In genomic region chr4:102620697-102621497, GRCh38 we compare ENCODE assay signal across 8 cellular contexts.
DNase-seq lines count a peak whose midpoint lies in the region; ATAC-seq and TF ChIP-seq lines count a peak whose summit lies in the region.

No MANE protein-coding gene starts in this region.

- H3K27me3 Mint-ChIP-seq in activated T-cell treated with anti-CD3 and anti-CD28 coated beads, Interleukin-2, amount 50 U/mL, for 24 hours: no peaks in the 10 kb centered on the region
- no peaks in the 10 kb centered on the region for H3K27me3 Mint-ChIP-seq in H9 (ENCODE audit: low read depth)
- no peaks in the 10 kb centered on the region for H3K27me3 Mint-ChIP-seq in activated CD4-positive, alpha-beta memory T cell treated with anti-CD3 and anti-CD28 coated beads for 36 hours

- H3K79me2 ChIP-seq in H9 (ENCODE audit: insufficient read depth, low read length): no peaks in the 10 kb centered on the region
- H3K79me2 ChIP-seq in parathyroid adenoma: no peaks in the 10 kb centered on the region

- H3K27ac ChIP-seq in H9 (ENCODE audit: insufficient read length, low read depth, low read length): no peak overlapping the region
- H3K27ac ChIP-seq in parathyroid adenoma: no peak overlapping the region

- ATAC-seq in GM19397 (IDR thresholded peaks at IDR 0.05; ENCODE audit: unreplicated experiment): no peak

- POLR2A ChIA-PET in activated CD4-positive, alpha-beta memory T cell treated with anti-CD3 and anti-CD28 coated beads for 36 hours (lab: Charles Lee): interaction anchor here (0.9 to 1.4 kb wide), 2 partner anchors 164 to 207 kb away, joined by 4 read pairs; partner anchors contain the start of gene UBE2D3

- DNase-seq in activated T-cell treated with anti-CD3 and anti-CD28 coated beads, Interleukin-2, amount 50 U/mL, for 24 hours: no peak
- no peak for DNase-seq in activated T-cell treated with anti-CD3 and anti-CD28 coated beads for 4 hours
- DNase-seq in H9: no peak
- DNase-seq in NCI-H146 treated with DMSO at 0.1 percent for 48 hours (lab: John Stamatoyannopoulos, UW; ENCODE audit: unreplicated experiment): peak; percentile 9
- no peak for DNase-seq in activated CD4-positive, alpha-beta memory T cell treated with anti-CD3 and anti-CD28 coated beads for 36 hours
- DNase-seq in globus pallidus (ENCODE audit: low spot score): peak; percentile 72

- H2AK5ac ChIP-seq in H9 (ENCODE audit: insufficient read length, low read length): no peak overlapping the region

- no peak overlapping the region for H2BK120ac ChIP-seq in H9 (ENCODE audit: low read depth, low read length, poor library complexity, severe bottlenecking)

- no peak overlapping the region for H3K4me3 Mint-ChIP-seq in activated T-cell treated with anti-CD3 and anti-CD28 coated beads, Interleukin-2, amount 50 U/mL, for 24 hours
- no peak overlapping the region; a peak in 1 of 5 replicates for H3K4me3 Mint-ChIP-seq in H9
- no peak overlapping the region for H3K4me3 Mint-ChIP-seq in activated CD4-positive, alpha-beta memory T cell treated with anti-CD3 and anti-CD28 coated beads for 36 hours

- no peak overlapping the region for H4K8ac ChIP-seq in H9 (replicated peaks; ENCODE audit: insufficient read length, low read depth, low read length)

- H3K9ac ChIP-seq in H9 (ENCODE audit: extremely low read depth, insufficient read length, low read length): no peak overlapping the region
- no peak overlapping the region for H3K9ac ChIP-seq in parathyroid adenoma

- H4K91ac ChIP-seq in H9 (ENCODE audit: insufficient read length, low read depth, low read length): no peak overlapping the region

- H3K4me2 ChIP-seq in H9 (ENCODE audit: insufficient read depth, insufficient read length, low read length): no peak overlapping the region
- H3K4me2 ChIP-seq in parathyroid adenoma (ENCODE audit: low read length): peak overlapping the region; percentile 16

- no peaks in the 10 kb centered on the region for H3K79me1 ChIP-seq in H9 (ENCODE audit: insufficient read depth, low read depth, low read length, poor library complexity, severe bottlenecking)

- no peak overlapping the region for H4K5ac ChIP-seq in H9 (ENCODE audit: insufficient read length, low read depth, low read length)

- H3K23me2 ChIP-seq in H9 (ENCODE audit: insufficient read length, low read depth, low read length, poor library complexity, severe bottlenecking): no peaks in the 10 kb centered on the region

- no peaks in the 10 kb centered on the region for H3K36me3 ChIP-seq in parathyroid adenoma (ENCODE audit: control insufficient read depth, insufficient read depth, low read length)

- H2AFZ ChIP-seq in H9 (ENCODE audit: low read length) (no peak overlapping the region), parathyroid adenoma (peak overlapping the region; percentile 74)

- H3K18ac ChIP-seq in H9 (ENCODE audit: insufficient read length, low read depth, low read length): no peak overlapping the region

- peaks cover 28% of the 10 kb centered on the region for H3K36me3 Mint-ChIP-seq in activated T-cell treated with anti-CD3 and anti-CD28 coated beads, Interleukin-2, amount 50 U/mL, for 24 hours (ENCODE audit: low read depth)
- H3K36me3 Mint-ChIP-seq in H9 (ENCODE audit: insufficient read depth in 1 of 3, low read depth in 3 of 3): no peaks in the 10 kb centered on the region
- peaks cover 22% of the 10 kb centered on the region for H3K36me3 Mint-ChIP-seq in activated CD4-positive, alpha-beta memory T cell treated with anti-CD3 and anti-CD28 coated beads for 36 hours

- H2BK20ac ChIP-seq in H9 (ENCODE audit: low read depth, low read length, poor library complexity, severe bottlenecking): no peak overlapping the region

- H3K4me1 ChIP-seq in H9 (ENCODE audit: insufficient read depth, low read length): peaks cover 3% of the 10 kb centered on the region; the same call in 1 of the 2 replicates
- no peaks in the 10 kb centered on the region for H3K4me1 ChIP-seq in parathyroid adenoma

- no peak overlapping the region for H2BK12ac ChIP-seq in H9 (ENCODE audit: insufficient read length, low read depth, low read length)

- CTCF ChIA-PET in activated CD4-positive, alpha-beta memory T cell treated with anti-CD3 and anti-CD28 coated beads for 36 hours (lab: Charles Lee): interaction anchor here (0.8 to 1.8 kb wide), 17 partner anchors 8 to 478 kb away, joined by 3 to 8 read pairs (median 3); partner anchors contain the start of genes BDH2 and MANBA

- H3K9me3 Mint-ChIP-seq in activated T-cell treated with anti-CD3 and anti-CD28 coated beads, Interleukin-2, amount 50 U/mL, for 24 hours: no peaks in the 10 kb centered on the region
- no peaks in the 10 kb centered on the region; a peak in 1 of 5 replicates for H3K9me3 Mint-ChIP-seq in H9
- no peaks in the 10 kb centered on the region for H3K9me3 Mint-ChIP-seq in activated CD4-positive, alpha-beta memory T cell treated with anti-CD3 and anti-CD28 coated beads for 36 hours

- no peak overlapping the region for H2BK5ac ChIP-seq in H9 (ENCODE audit: insufficient read length, low read length)

- no peak overlapping the region for H3K4me3 ChIP-seq in parathyroid adenoma (ENCODE audit: low read depth, low read length)

- H3K27ac Mint-ChIP-seq in activated T-cell treated with anti-CD3 and anti-CD28 coated beads, Interleukin-2, amount 50 U/mL, for 24 hours: peak overlapping the region; percentile 85
- no peak overlapping the region for H3K27ac Mint-ChIP-seq in H9
- peak overlapping the region; percentile 76 for H3K27ac Mint-ChIP-seq in activated CD4-positive, alpha-beta memory T cell treated with anti-CD3 and anti-CD28 coated beads for 36 hours

- no CpG with 5 or more reads among the region's 8 CpGs for WGBS in H9 (ENCODE audit: extremely low coverage, insufficient read length, low lambda C conversion rate)

- no peak overlapping the region for H2BK15ac ChIP-seq in H9 (ENCODE audit: low read depth, low read length)

- no peaks in the 10 kb centered on the region for H3K27me3 ChIP-seq in H9 (ENCODE audit: insufficient read depth, low read length)
- H3K27me3 ChIP-seq in parathyroid adenoma (ENCODE audit: control insufficient read depth, insufficient read depth, low read length): no peaks in the 10 kb centered on the region

- intact Hi-C loops in activated CD4-positive, alpha-beta memory T cell treated with anti-CD3 and anti-CD28 coated beads for 36 hours (cut with micrococcal nuclease): loop anchor here (1.0 kb wide), 2 partner anchors 121 to 388 kb away; no protein-coding TSS in a partner anchor

- no peak overlapping the region for H3K23ac ChIP-seq in H9 (ENCODE audit: insufficient read length, low read depth, low read length)

- H3T11ph ChIP-seq in H9 (ENCODE audit: low read length): no peak overlapping the region

- H3K4me1 Mint-ChIP-seq in activated T-cell treated with anti-CD3 and anti-CD28 coated beads, Interleukin-2, amount 50 U/mL, for 24 hours (ENCODE audit: low read depth): peaks cover 57% of the 10 kb centered on the region
- H3K4me1 Mint-ChIP-seq in H9: peaks cover 26 to 38% of the 10 kb centered on the region in 2 experiments
- H3K4me1 Mint-ChIP-seq in activated CD4-positive, alpha-beta memory T cell treated with anti-CD3 and anti-CD28 coated beads for 36 hours (ENCODE audit: low read depth): peaks cover 49% of the 10 kb centered on the region

- TF ChIP-seq CTCF in H9 (conservative IDR thresholded peaks at IDR 0.05) (peak; percentile 36; the same call in 1 of the 3 replicates), parathyroid adenoma (IDR thresholded peaks at IDR 0.05) (peak; percentile 29)

- H3K9me3 ChIP-seq in H9 (ENCODE audit: control insufficient read depth, low read depth, low read length) (no peaks in the 10 kb centered on the region), parathyroid adenoma (ENCODE audit: control insufficient read depth, low read length) (no peaks in the 10 kb centered on the region)

- no peak overlapping the region for H3K56ac ChIP-seq in H9 (ENCODE audit: insufficient read length, low read depth, low read length)

- no peak overlapping the region for H3K14ac ChIP-seq in H9 (ENCODE audit: insufficient read depth, low read length)

- H3K4ac ChIP-seq in H9 (ENCODE audit: low read depth, low read length): no peak overlapping the region

- no peaks in the 10 kb centered on the region for H4K20me1 ChIP-seq in H9 (ENCODE audit: control insufficient read depth, insufficient read depth, insufficient read length)

Comparison
In these comparisons a context has a peak if more than half of its experiments do, and no peak if none do; other contexts are left out.
1. DNase-seq: peak in NCI-H146 treated with DMSO at 0.1 percent for 48 hours (single experiment) and globus pallidus (single experiment); none in activated T-cell treated with anti-CD3 and anti-CD28 coated beads, Interleukin-2, amount 50 U/mL, for 24 hours (single experiment), activated T-cell treated with anti-CD3 and anti-CD28 coated beads for 4 hours (single experiment), H9 (single experiment) and activated CD4-positive, alpha-beta memory T cell treated with anti-CD3 and anti-CD28 coated beads for 36 hours (single experiment).
2. H3K27ac Mint-ChIP-seq: peak in activated T-cell treated with anti-CD3 and anti-CD28 coated beads, Interleukin-2, amount 50 U/mL, for 24 hours (single experiment) and activated CD4-positive, alpha-beta memory T cell treated with anti-CD3 and anti-CD28 coated beads for 36 hours (single experiment); none in H9 (0 of 3).